ENCODE assay signal across 1 cellular context in genomic region chr14:89918721-89919120, GRCh38.
TF ChIP-seq lines count a peak whose summit lies in the region.

No MANE protein-coding gene starts in this region.

TF ChIP-seq in IMR-90, 13 proteins besides CTCF, POLR2A, EP300 and RAD21:
- TF ChIP-seq USF2 (IDR thresholded peaks at IDR 0.05; ENCODE audit: low read depth, low read length) (no peak), MXI1 (IDR thresholded peaks at IDR 0.05; ENCODE audit: borderline replicate concordance, low read depth, low read length) (no peak), CHD1 (IDR thresholded peaks at IDR 0.05; ENCODE audit: low read depth, low read length) (no peak), MAZ (IDR thresholded peaks at IDR 0.05; ENCODE audit: borderline replicate concordance, low read depth, low read length) (no peak), RFX5 (IDR thresholded peaks at IDR 0.05; ENCODE audit: low read depth, low read length) (no peak), BHLHE40 (IDR thresholded peaks at IDR 0.05; ENCODE audit: low read depth, low read length) (no peak), MAFK (IDR thresholded peaks at IDR 0.05; ENCODE audit: low read depth, low read length) (no peak), RCOR1 (IDR thresholded peaks at IDR 0.05; ENCODE audit: insufficient replicate concordance, low read length) (no peak), SMC3 (IDR thresholded peaks at IDR 0.05; ENCODE audit: low read depth, low read length) (no peak)
